Comparison of ENCODE assay signal across 8 cellular contexts in genomic region chr17:38729368-38729885, GRCh38. TPM values are rescaled to one million over a fixed set of nuclear protein-coding genes. Genes with fewer than 3 reads are reported as not detected.
DNase-seq lines count a peak whose midpoint lies in the region; TF ChIP-seq lines count a peak whose summit lies in the region.

No MANE protein-coding gene starts in this region.

- DNase-seq in G401 (ENCODE audit: low spot score) (peak; percentile 25), SK-N-MC (ENCODE audit: low read depth, low spot score) (no peak), fibroblast of lung (ENCODE audit: low read depth in 2 of 2) (no peak), erythroblast (lab: John Stamatoyannopoulos, UW) (no peak), NCI-H524 (lab: John Stamatoyannopoulos, UW) (no peak), NCI-H2107 treated with DMSO at 0.1 percent for 48 hours (lab: John Stamatoyannopoulos, UW; ENCODE audit: unreplicated experiment) (no peak), AML-193 (lab: John Stamatoyannopoulos, UW) (no peak)

- H3K79me2 ChIP-seq in fibroblast of lung (ENCODE audit: control insufficient read depth, insufficient read depth, low read length) = peaks cover 12% of the 10 kb centered on the region

- in situ Hi-C loops in G401 (cut with HindIII; ENCODE audit: low sequenced_read_pairs) = no loop called here

- peak overlapping the region; percentile 81 for H3K4me3 ChIP-seq in SK-N-MC
- peak overlapping the region; percentile 31 to 69 (median 45) for H3K4me3 ChIP-seq in fibroblast of lung (replicated peaks in 1 of 4; ENCODE audit: control extremely low read depth in 1 of 4, insufficient read depth in 1 of 4, low read depth in 3 of 4, low read length in 4 of 4)
- H3K4me3 ChIP-seq in rectal smooth muscle tissue (ENCODE audit: low read length) = peak overlapping the region; percentile 74

- H3K4me1 ChIP-seq in fibroblast of lung (ENCODE audit: control insufficient read depth, extremely low read depth, insufficient read depth, low read length) (peaks cover 10% of the 10 kb centered on the region), rectal smooth muscle tissue (ENCODE audit: control insufficient read depth, insufficient read depth, low read length) (peaks cover 6% of the 10 kb centered on the region)

- H3K4me2 ChIP-seq in fibroblast of lung (ENCODE audit: extremely low read depth, insufficient read depth, low read length) = peak overlapping the region; percentile 68

- TF ChIP-seq CTCF in fibroblast of lung (conservative IDR thresholded peaks at IDR 0.05 in 1 of 2, IDR thresholded peaks at IDR 0.05 in 1 of 2; ENCODE audit: low read depth in 1 of 2, low read length in 2 of 2) = no peak

- no peaks in the 10 kb centered on the region for H4K20me1 ChIP-seq in fibroblast of lung (ENCODE audit: control insufficient read depth, extremely low read depth, insufficient read depth, low read length)

- TF ChIP-seq POLR2A in erythroblast (IDR thresholded peaks at IDR 0.05; ENCODE audit: low read length) = no peak

- H3K27ac ChIP-seq in SK-N-MC = peak overlapping the region; percentile 40; the same call in 1 of the 2 replicates
- H3K27ac ChIP-seq in fibroblast of lung (ENCODE audit: insufficient read depth, low read length) = no peak overlapping the region
- peak overlapping the region; percentile 82 for H3K27ac ChIP-seq in rectal smooth muscle tissue (ENCODE audit: low read depth, low read length)

- peak overlapping the region; percentile 51 for H2AFZ ChIP-seq in fibroblast of lung (ENCODE audit: low read length)

- H3K36me3 ChIP-seq in SK-N-MC (ENCODE audit: insufficient read depth, low read length) (peaks cover 9% of the 10 kb centered on the region; the same call in 1 of the 2 replicates), fibroblast of lung (ENCODE audit: control insufficient read depth, insufficient read depth, low read length) (peaks cover 11% of the 10 kb centered on the region), rectal smooth muscle tissue (ENCODE audit: control insufficient read depth, insufficient read depth, low read length) (peaks cover 6% of the 10 kb centered on the region)

- no peaks in the 10 kb centered on the region for H3K9me3 ChIP-seq in SK-N-MC (ENCODE audit: low read depth, low read length)
- H3K9me3 ChIP-seq in fibroblast of lung (ENCODE audit: control insufficient read depth, insufficient read depth, low read depth, low read length) = no peaks in the 10 kb centered on the region

- H3K9ac ChIP-seq in SK-N-MC (ENCODE audit: insufficient read length) (peak overlapping the region; percentile 61), fibroblast of lung (ENCODE audit: insufficient read depth, low read length) (peak overlapping the region; percentile 58), rectal smooth muscle tissue (ENCODE audit: low read length) (peak overlapping the region; percentile 53)

- no peaks in the 10 kb centered on the region for H3K27me3 ChIP-seq in fibroblast of lung (ENCODE audit: control insufficient read depth, insufficient read depth, low read length)
- H3K27me3 ChIP-seq in rectal smooth muscle tissue (ENCODE audit: control insufficient read depth, insufficient read depth, low read length) = no peaks in the 10 kb centered on the region

RNA-seq across cellular contexts. Expression of gene CISD3, which starts 0.7 kb away (rescaled TPM):
- 7.5 and 7.9 TPM in 2 replicates for total RNA-seq in G401 (2014; rRNA removed; shearing (Covaris generic))
- 4.0 and 4.4 TPM in 2 replicates for total RNA-seq in fibroblast of lung
- polyA plus RNA-seq in fibroblast of lung = 5.7 and 7.6 TPM in 2 replicates
- polyA plus RNA-seq in fibroblast of lung (2012) = 26.6 and 36.9 TPM in 2 replicates
- 14.4 and 14.9 TPM in 2 replicates for polyA minus RNA-seq in fibroblast of lung (ENCODE audit: low replicate concordance)

RNA-seq across cellular contexts. Expression of gene PCGF2, which starts 18.7 kb away (rescaled TPM):
- 5.5 and 12.5 TPM in 2 replicates for total RNA-seq in G401 (2014; rRNA removed; shearing (Covaris generic))
- 2.3 and 4.0 TPM in 2 replicates for total RNA-seq in fibroblast of lung
- polyA plus RNA-seq in fibroblast of lung = 8.0 and 10.5 TPM in 2 replicates
- polyA plus RNA-seq in fibroblast of lung (2012) = 35.7 and 39.0 TPM in 2 replicates
- 34.4 and 47.9 TPM in 2 replicates for polyA minus RNA-seq in fibroblast of lung (ENCODE audit: low replicate concordance)

RNA-seq across cellular contexts. Expression of gene PSMB3, which starts 23.1 kb away (rescaled TPM):
- 277 and 414 TPM in 2 replicates for total RNA-seq in G401 (2014; rRNA removed; shearing (Covaris generic))
- total RNA-seq in fibroblast of lung = 215 and 299 TPM in 2 replicates
- polyA plus RNA-seq in fibroblast of lung = 210 and 334 TPM in 2 replicates
- polyA plus RNA-seq in fibroblast of lung (2012) = 196 and 333 TPM in 2 replicates
- polyA minus RNA-seq in fibroblast of lung (ENCODE audit: low replicate concordance) = 291 and 439 TPM in 2 replicates

RNA-seq across cellular contexts. Expression of gene MLLT6, which starts 24.4 kb away (rescaled TPM):
- 21.8 and 30.6 TPM in 2 replicates for total RNA-seq in G401 (2014; rRNA removed; shearing (Covaris generic))
- total RNA-seq in fibroblast of lung = 17.7 and 20.0 TPM in 2 replicates
- 14.3 and 15.4 TPM in 2 replicates for polyA plus RNA-seq in fibroblast of lung
- 14.2 and 18.2 TPM in 2 replicates for polyA plus RNA-seq in fibroblast of lung (2012)
- 17.6 and 34.5 TPM in 2 replicates for polyA minus RNA-seq in fibroblast of lung (ENCODE audit: low replicate concordance)

RNA-seq across cellular contexts. Expression of gene EPOP, which starts 54.7 kb away (rescaled TPM):
- 46.5 and 50.5 TPM in 2 replicates for total RNA-seq in G401 (2014; rRNA removed; shearing (Covaris generic))
- 0.26 and 0.33 TPM in 2 replicates for total RNA-seq in fibroblast of lung
- polyA plus RNA-seq in fibroblast of lung = 0.14 and 0.24 TPM in 2 replicates
- polyA plus RNA-seq in fibroblast of lung (2012) = 0.44 and 0.48 TPM in 2 replicates
- polyA minus RNA-seq in fibroblast of lung (ENCODE audit: low replicate concordance) = 0.30 and 0.90 TPM in 2 replicates
